17 cellular contexts compared by ENCODE assay signal in genomic region chr9:123044556-123044955, GRCh38. TPM values are rescaled to one million over a fixed set of nuclear protein-coding genes. Genes with fewer than 3 reads are reported as not detected.
A peak's percentile ranks its signal among the peaks of the same experiment; 100 is the strongest.
DNase-seq lines count a peak whose midpoint lies in the region; ATAC-seq and TF ChIP-seq lines count a peak whose summit lies in the region.
"Had no signal": no experiment of that assay in that cellular context is flagged by ENCODE, and none has a peak within 500 bp of the region (broad histone marks: within the 10 kb centered on the region; RNA-seq: fewer than 3 reads in every experiment).

No MANE protein-coding gene starts in this region.

- H3K4me1 Mint-ChIP-seq in naive thymus-derived CD4-positive, alpha-beta T cell, result peaks cover 0 to 6% (median 0%) of the 10 kb centered on the region in 7 donors

- H3K4me1 ChIP-seq in mucosa of descending colon (ENCODE audit: low read depth), result peaks cover 10% of the 10 kb centered on the region
- no peaks in the 10 kb centered on the region for H3K4me1 ChIP-seq in naive thymus-derived CD4-positive, alpha-beta T cell (ENCODE audit: control insufficient read depth in 2 of 2, insufficient read depth in 2 of 2, low read length in 2 of 2)

- in situ Hi-C loops in KBM-7 (cut with MboI; ENCODE audit: low pct_unique_long_range_greater_than_20kb, low sequenced_read_pairs), result no loop called here

- H3K36me3 Mint-ChIP-seq in naive thymus-derived CD4-positive, alpha-beta T cell, result peaks cover 19 to 46% (median 30%) of the 10 kb centered on the region in 5 donors

- no peaks in the 10 kb centered on the region for H3K9me3 ChIP-seq in mucosa of descending colon
- no peaks in the 10 kb centered on the region for H3K9me3 ChIP-seq in naive thymus-derived CD4-positive, alpha-beta T cell (ENCODE audit: control insufficient read depth in 2 of 3, low read length in 3 of 3)
- H3K9me3 ChIP-seq: ovary, testis had no signal

- no peaks in the 10 kb centered on the region for H3K27me3 Mint-ChIP-seq in naive thymus-derived CD4-positive, alpha-beta T cell

- CTCF ChIA-PET in naive thymus-derived CD4-positive, alpha-beta T cell (lab: Charles Lee), result no interaction called here

- DNase-seq in AG09309 (ENCODE audit: low read depth) (peak; percentile 57), HS-5 (ENCODE audit: low read depth) (peak; percentile 22), dedifferentiated amniotic fluid mesenchymal stem cell (ENCODE audit: extremely low spot score) (peak; percentile 66), mucosa of descending colon (no peak), KBM-7 (no peak)
- no peak for DNase-seq in naive thymus-derived CD4-positive, alpha-beta T cell
- DNase-seq: activated CD8-positive, alpha-beta T cell treated with anti-CD3 and anti-CD28 coated beads, Interleukin-2, amount 10 ng/mL, durations not matched to agents 7 days and 5 days; activated effector memory CD4-positive, alpha-beta T cell treated with anti-CD3 and anti-CD28 coated beads, Interleukin-2, amount 50 U/mL, for 16 hours; DMS79; Karpas-422; NCI-H187; NCI-H69; ovary; testis had no signal

- H3K27ac ChIP-seq in naive thymus-derived CD4-positive, alpha-beta T cell (ENCODE audit: low read depth, low read length), result no peak overlapping the region
- H3K27ac ChIP-seq: epithelial cell of prostate, ovary, testis had no signal

- H3K27me3 ChIP-seq in naive thymus-derived CD4-positive, alpha-beta T cell (ENCODE audit: control insufficient read depth in 2 of 2, insufficient read depth in 2 of 2, low read length in 2 of 2), result no peaks in the 10 kb centered on the region
- H3K27me3 ChIP-seq: ovary, testis had no signal

- H3K4me3 Mint-ChIP-seq in naive thymus-derived CD4-positive, alpha-beta T cell, result no peak overlapping the region
- H3K4me3 Mint-ChIP-seq: activated CD8-positive, alpha-beta T cell treated with anti-CD3 and anti-CD28 coated beads, Interleukin-2, amount 10 ng/mL, durations not matched to agents 7 days and 5 days had no signal

- peak overlapping the region in 1 of 9 donors; percentile 55 for H3K27ac Mint-ChIP-seq in naive thymus-derived CD4-positive, alpha-beta T cell
- H3K27ac Mint-ChIP-seq: activated CD8-positive, alpha-beta T cell treated with anti-CD3 and anti-CD28 coated beads, Interleukin-2, amount 10 ng/mL, durations not matched to agents 7 days and 5 days had no signal

- H3K36me3 ChIP-seq in mucosa of descending colon (ENCODE audit: low read depth), result no peaks in the 10 kb centered on the region
- peaks cover 0 to 9% (median 3%) of the 10 kb centered on the region in 3 experiments for H3K36me3 ChIP-seq in naive thymus-derived CD4-positive, alpha-beta T cell (ENCODE audit: control insufficient read depth in 2 of 3, insufficient read depth in 3 of 3, low read length in 3 of 3)
- H3K36me3 ChIP-seq: ovary had no signal

- POLR2A ChIA-PET in naive thymus-derived CD4-positive, alpha-beta T cell (lab: Charles Lee), result no interaction called here

- ATAC-seq in mucosa of descending colon (peak; percentile 32), HG02763 (IDR thresholded peaks at IDR 0.05; ENCODE audit: unreplicated experiment) (no peak), HG02759 (IDR thresholded peaks at IDR 0.05; ENCODE audit: unreplicated experiment) (no peak)
- no peak for ATAC-seq in naive thymus-derived CD4-positive, alpha-beta T cell
- ATAC-seq: activated CD8-positive, alpha-beta T cell treated with anti-CD3 and anti-CD28 coated beads, Interleukin-2, amount 10 ng/mL, durations not matched to agents 7 days and 5 days had no signal

- H3K4me3 ChIP-seq in AG09309 (ENCODE audit: control insufficient read depth, low read depth, low read length) (no peak overlapping the region), mucosa of descending colon (no peak overlapping the region)
- H3K4me3 ChIP-seq in naive thymus-derived CD4-positive, alpha-beta T cell (ENCODE audit: low read length), result no peak overlapping the region
- H3K4me3 ChIP-seq: ovary, testis had no signal

- intact Hi-C loops in mucosa of descending colon (cut with DNase I, micrococcal nuclease), result no loop called here
- intact Hi-C loops in naive thymus-derived CD4-positive, alpha-beta T cell (cut with micrococcal nuclease), result no loop called here

- H3K9me3 Mint-ChIP-seq in naive thymus-derived CD4-positive, alpha-beta T cell, result peaks cover 0 to 14% (median 3%) of the 10 kb centered on the region in 11 donors

- TF ChIP-seq CTCF in AG09309 (IDR thresholded peaks at IDR 0.05; ENCODE audit: control insufficient read depth, insufficient read depth, low read depth, low read length, missing control alignments) (no peak), mucosa of descending colon (IDR thresholded peaks at IDR 0.05) (no peak)

RNA-seq across cellular contexts. Expression of gene GPR21, which starts 11.1 kb away (rescaled TPM):
- 1 to 10 TPM in 2 of 3 donors, under 1 TPM in 1; 0.64 to 3.2 (median 2.6) TPM for total RNA-seq in mucosa of descending colon
- 1 to 10 TPM in 4 of 5 experiments, not detected in 1; 1.1 to 2.4 (median 1.8) TPM for total RNA-seq in naive thymus-derived CD4-positive, alpha-beta T cell
- polyA plus RNA-seq in naive thymus-derived CD4-positive, alpha-beta T cell, result not detected

Comparison
In these comparisons a context has a peak if more than half of its experiments do, and no peak if none do; other contexts are left out.
1. DNase-seq: peak in AG09309 (single experiment), HS-5 (single experiment) and dedifferentiated amniotic fluid mesenchymal stem cell (single experiment); none in mucosa of descending colon (0 of 3), naive thymus-derived CD4-positive, alpha-beta T cell (0 of 9) and KBM-7 (single experiment).